In genomic region chr2:198731842-198732421, GRCh38 we compare ENCODE assay signal across 20 cellular contexts.
DNase-seq lines count a peak whose midpoint lies in the region; ATAC-seq, FAIRE-seq and TF ChIP-seq lines count a peak whose summit lies in the region.
"Had no signal": no experiment of that assay in that cellular context is flagged by ENCODE, and none has a peak within 500 bp of the region (broad histone marks: within the 10 kb centered on the region; RNA-seq: fewer than 3 reads in every experiment).

No MANE protein-coding gene starts in this region.

- H3K23me2 ChIP-seq in H1 (ENCODE audit: low read depth, low read length), result no peaks in the 10 kb centered on the region; the same call in 1 of the 2 replicates

- no peaks in the 10 kb centered on the region for H3K79me2 ChIP-seq in OCI-LY3 (ENCODE audit: low read length)
- H3K79me2 ChIP-seq in H1 (ENCODE audit: control insufficient read depth in 1 of 2, insufficient read depth in 2 of 2, low read length in 2 of 2), result no peaks in the 10 kb centered on the region

- no peak overlapping the region for H3K23ac ChIP-seq in H1 (ENCODE audit: insufficient read length)

- no peak overlapping the region for H4K91ac ChIP-seq in H1 (replicated peaks; ENCODE audit: insufficient read length, low read length)

- H3K27me3 ChIP-seq in OCI-LY3 (ENCODE audit: low read depth, low read length), result 0 out of 2 replicates have a peak, but pooled peaks cover 5% of the 10 kb centered on the region
- H3K27me3 ChIP-seq in H1 (replicated peaks in 1 of 4; ENCODE audit: control insufficient read depth in 3 of 4, extremely low read depth in 1 of 4, insufficient read depth in 3 of 4, low read length in 3 of 4), result no peaks in the 10 kb centered on the region

- no peak for TF ChIP-seq EP300 in H1 (IDR thresholded peaks at IDR 0.05; ENCODE audit: borderline replicate concordance in 1 of 2, low read depth in 2 of 2, low read length in 2 of 2)

- no peak overlapping the region for H3K27ac Mint-ChIP-seq in activated CD4-positive, alpha-beta memory T cell treated with anti-CD3 and anti-CD28 coated beads, Interleukin-2, amount 10 ng/mL, durations not matched to agents 7 days and 5 days
- H3K27ac Mint-ChIP-seq: B cell; CD4-positive, CD25-positive, alpha-beta regulatory T cell had no signal

- H3K9me3 Mint-ChIP-seq in activated CD4-positive, alpha-beta memory T cell treated with anti-CD3 and anti-CD28 coated beads, Interleukin-2, amount 10 ng/mL, durations not matched to agents 7 days and 5 days, result no peaks in the 10 kb centered on the region

- no peak overlapping the region for H3K27ac ChIP-seq in OCI-LY3 (ENCODE audit: low read length)
- no peak overlapping the region for H3K27ac ChIP-seq in H1 (ENCODE audit: low read depth, low read length)
- H3K27ac ChIP-seq: SK-N-MC had no signal

- H2BK5ac ChIP-seq in H1 (ENCODE audit: low read depth, low read length), result no peak overlapping the region

- H3K9ac ChIP-seq in OCI-LY3 (ENCODE audit: low read length), result no peak overlapping the region
- no peak overlapping the region for H3K9ac ChIP-seq in H1 (replicated peaks in 1 of 4; ENCODE audit: extremely low read depth in 1 of 4, low read depth in 3 of 4, low read length in 3 of 4)

- H3K4me3 Mint-ChIP-seq in activated CD4-positive, alpha-beta memory T cell treated with anti-CD3 and anti-CD28 coated beads, Interleukin-2, amount 10 ng/mL, durations not matched to agents 7 days and 5 days, result no peak overlapping the region
- H3K4me3 Mint-ChIP-seq: B cell; CD4-positive, CD25-positive, alpha-beta regulatory T cell had no signal

- no peak overlapping the region for H3K4ac ChIP-seq in H1 (replicated peaks; ENCODE audit: insufficient read length, low read depth, low read length)

- no peak for ATAC-seq in HG03097 (IDR thresholded peaks at IDR 0.05; ENCODE audit: low FRiP score, unreplicated experiment)
- ATAC-seq: Right ventricle myocardium inferior had no signal

- H3K4me2 ChIP-seq in OCI-LY3 (ENCODE audit: low read length), result peak overlapping the region; percentile 44
- no peak overlapping the region for H3K4me2 ChIP-seq in H1 (ENCODE audit: insufficient read depth in 1 of 2, low read depth in 2 of 2, low read length in 2 of 2)

- H2BK120ac ChIP-seq in H1 (replicated peaks; ENCODE audit: low read depth, low read length), result no peak overlapping the region

- H3K36me3 Mint-ChIP-seq in activated CD4-positive, alpha-beta memory T cell treated with anti-CD3 and anti-CD28 coated beads, Interleukin-2, amount 10 ng/mL, durations not matched to agents 7 days and 5 days (ENCODE audit: low read depth), result no peaks in the 10 kb centered on the region
- H3K36me3 Mint-ChIP-seq: CD4-positive, CD25-positive, alpha-beta regulatory T cell had no signal

- H3K18ac ChIP-seq in H1 (ENCODE audit: extremely low read depth, low read length), result no peak overlapping the region

- POLR2A ChIA-PET in H1 (lab: Charles Lee; ENCODE audit: partially characterized antibody), result no interaction called here
- POLR2A ChIA-PET in activated CD4-positive, alpha-beta memory T cell treated with anti-CD3 and anti-CD28 coated beads, Interleukin-2, amount 10 ng/mL, durations not matched to agents 7 days and 5 days (lab: Charles Lee), result no interaction called here

- H3K4me1 ChIP-seq in OCI-LY3 (ENCODE audit: low read length) (peaks cover 7% of the 10 kb centered on the region; the same call in 1 of the 2 replicates), H1 (replicated peaks in 1 of 4; ENCODE audit: control insufficient read depth in 3 of 4, insufficient read depth in 4 of 4, low read length in 3 of 4) (no peaks in the 10 kb centered on the region)

- H3K4me1 Mint-ChIP-seq in activated CD4-positive, alpha-beta memory T cell treated with anti-CD3 and anti-CD28 coated beads, Interleukin-2, amount 10 ng/mL, durations not matched to agents 7 days and 5 days, result no peaks in the 10 kb centered on the region
- H3K4me1 Mint-ChIP-seq: B cell; CD4-positive, CD25-positive, alpha-beta regulatory T cell had no signal

- H4K20me1 ChIP-seq in OCI-LY3 (ENCODE audit: insufficient read depth, low read length), result no peaks in the 10 kb centered on the region
- no peaks in the 10 kb centered on the region for H4K20me1 ChIP-seq in H1 (replicated peaks in 1 of 2; ENCODE audit: control insufficient read depth in 1 of 2, insufficient read depth in 2 of 2, low read length in 2 of 2)

- TF ChIP-seq CTCF in AG10803 (conservative IDR thresholded peaks at IDR 0.05; ENCODE audit: low read length) (no peak), OCI-LY3 (IDR thresholded peaks at IDR 0.05; ENCODE audit: low read depth, low read length) (no peak), H1 (IDR thresholded peaks at IDR 0.05; ENCODE audit: control extremely low read depth in 1 of 3, insufficient read depth in 1 of 3, low read depth in 1 of 3, low read length in 3 of 3) (no peak), foreskin fibroblast (IDR thresholded peaks at IDR 0.05; ENCODE audit: low read depth, low read length) (no peak)

- WGBS in H1 (ENCODE audit: extremely low coverage in 1 of 2, insufficient coverage in 1 of 2, insufficient read length in 1 of 2, insufficient replicate concordance in 2 of 2, low coverage in 1 of 2, low lambda C conversion rate in 2 of 2, missing lambda C conversion rate in 1 of 2), 2 experiments, result 87% methylated on average over 3 of the region's 3 CpGs; no CpG with 5 or more reads in 1 of the 2 experiments

- no peak overlapping the region for H4K8ac ChIP-seq in H1 (ENCODE audit: extremely low read depth, insufficient read depth, low read length)

- no peaks in the 10 kb centered on the region for H3K36me3 ChIP-seq in OCI-LY3 (replicated peaks; ENCODE audit: low read depth, low read length)
- H3K36me3 ChIP-seq in H1 (ENCODE audit: control insufficient read depth in 2 of 4, insufficient read depth in 4 of 4, low read length in 3 of 4), result no peaks in the 10 kb centered on the region

- H4K5ac ChIP-seq in H1 (ENCODE audit: insufficient read length, low read depth, low read length), result no peak overlapping the region

- H3K56ac ChIP-seq in H1 (replicated peaks; ENCODE audit: insufficient read length, low read depth, low read length), result no peak overlapping the region

- H2BK12ac ChIP-seq in H1 (ENCODE audit: low read depth, low read length), result no peak overlapping the region

- CTCF ChIA-PET in H1 (lab: Charles Lee; ENCODE audit: partially characterized antibody), result no interaction called here
- CTCF ChIA-PET in activated CD4-positive, alpha-beta memory T cell treated with anti-CD3 and anti-CD28 coated beads, Interleukin-2, amount 10 ng/mL, durations not matched to agents 7 days and 5 days (lab: Charles Lee), result no interaction called here

- H3K79me1 ChIP-seq in H1 (ENCODE audit: low read depth, low read length), result no peaks in the 10 kb centered on the region

- no peak for TF ChIP-seq POLR2A in H1 (IDR thresholded peaks at IDR 0.05; ENCODE audit: control extremely low read depth in 1 of 2, low read depth in 2 of 2, low read length in 2 of 2)

- no peak for TF ChIP-seq RAD21 in H1 (IDR thresholded peaks at IDR 0.05 in 1 of 2, conservative IDR thresholded peaks at IDR 0.05 in 1 of 2; ENCODE audit: low read depth in 2 of 2, low read length in 2 of 2)

- H2AFZ ChIP-seq in OCI-LY3 (ENCODE audit: low read depth, low read length) (no peak overlapping the region), H1 (ENCODE audit: low read length) (0 out of 2 replicates have a peak overlapping the region, but pooled peaks have one; percentile 25)

- no peak overlapping the region for H2AK5ac ChIP-seq in H1 (ENCODE audit: low read depth, low read length)

- no peak for FAIRE-seq in H1 (lab: Jason Lieb, UNC)

- in situ Hi-C loops in ACHN (cut with HindIII; ENCODE audit: low pct_ligation_motif_present, low pct_unique_long_range_greater_than_20kb, low sequenced_read_pairs), result no loop called here

- no peaks in the 10 kb centered on the region for H3K9me3 ChIP-seq in OCI-LY3 (ENCODE audit: insufficient read depth, low read length)
- H3K9me3 ChIP-seq in H1 (ENCODE audit: insufficient read depth in 2 of 2, low read depth in 1 of 2, low read length in 1 of 2), result no peaks in the 10 kb centered on the region

- no peak overlapping the region for H2BK15ac ChIP-seq in H1 (ENCODE audit: low read length)

- DNase-seq in AG10803 (ENCODE audit: low read depth) (peak; percentile 78), GM04504 (ENCODE audit: low read depth) (peak; percentile 15), H1 (ENCODE audit: low read depth in 1 of 2, low spot score in 2 of 2) (no peak), ACHN (no peak), foreskin fibroblast (no peak)
- DNase-seq in activated CD4-positive, alpha-beta memory T cell treated with anti-CD3 and anti-CD28 coated beads, Interleukin-2, amount 10 ng/mL, durations not matched to agents 7 days and 5 days, result no peak
- DNase-seq: CD4-positive, CD25-positive, alpha-beta regulatory T cell; DMS79 treated with DMSO at 0.1 percent for 48 hours; KG1; NCI-H1092; NCI-H1436 treated with DMSO at 0.1 percent for 48 hours; NCI-H2029; NCI-H2171 treated with DMSO at 0.1 percent for 48 hours; NCI-H446; NCI-H69 had no signal

- no peak overlapping the region for H2BK20ac ChIP-seq in H1 (ENCODE audit: low read length)

- no peak overlapping the region for H3K4me3 ChIP-seq in AG10803 (ENCODE audit: low read length)
- no peak overlapping the region for H3K4me3 ChIP-seq in OCI-LY3 (ENCODE audit: low read length)
- H3K4me3 ChIP-seq in H1 (ENCODE audit: extremely low read depth in 1 of 4, insufficient read depth in 2 of 4, low read depth in 3 of 4, low read length in 4 of 4), result no peak overlapping the region
- no peak overlapping the region for H3K4me3 ChIP-seq in foreskin fibroblast (ENCODE audit: low read depth in 1 of 2, low read length in 2 of 2)
- H3K4me3 ChIP-seq: SK-N-MC had no signal

- H3K14ac ChIP-seq in H1 (ENCODE audit: insufficient read length), result no peak overlapping the region

- no peaks in the 10 kb centered on the region for H3K27me3 Mint-ChIP-seq in activated CD4-positive, alpha-beta memory T cell treated with anti-CD3 and anti-CD28 coated beads, Interleukin-2, amount 10 ng/mL, durations not matched to agents 7 days and 5 days
- H3K27me3 Mint-ChIP-seq: B cell; CD4-positive, CD25-positive, alpha-beta regulatory T cell had no signal

TF ChIP-seq in H1, 55 proteins besides CTCF, POLR2A, EP300 and RAD21 (continues in another document):
- TF ChIP-seq JUN (IDR thresholded peaks at IDR 0.05; ENCODE audit: low read depth, low read length) (no peak), POLR2AphosphoS5 (IDR thresholded peaks at IDR 0.05; ENCODE audit: low read depth, low read length) (no peak), SIN3A (conservative IDR thresholded peaks at IDR 0.05 in 1 of 2, IDR thresholded peaks at IDR 0.05 in 1 of 2; ENCODE audit: low read depth in 1 of 2, low read length in 2 of 2) (no peak), CBX8 (IDR thresholded peaks at IDR 0.05; ENCODE audit: borderline replicate concordance, low read depth, low read length) (no peak), CEBPB (IDR thresholded peaks at IDR 0.05; ENCODE audit: low read depth, low read length) (no peak), SAP30 (IDR thresholded peaks at IDR 0.05; ENCODE audit: insufficient read depth, insufficient replicate concordance, low read length) (no peak), CBX5 (IDR thresholded peaks at IDR 0.05; ENCODE audit: low read depth, low read length) (no peak), CREB1 (IDR thresholded peaks at IDR 0.05) (no peak)

Comparison
In these comparisons a context has a peak if more than half of its experiments do, and no peak if none do; other contexts are left out.
1. DNase-seq: peak in AG10803 (single experiment) and GM04504 (single experiment); none in H1 (0 of 2), ACHN (single experiment), foreskin fibroblast (0 of 2) and activated CD4-positive, alpha-beta memory T cell treated with anti-CD3 and anti-CD28 coated beads, Interleukin-2, amount 10 ng/mL, durations not matched to agents 7 days and 5 days (single experiment).